ENCODE assay signal across 12 cellular contexts in the genomic region with DNA sequence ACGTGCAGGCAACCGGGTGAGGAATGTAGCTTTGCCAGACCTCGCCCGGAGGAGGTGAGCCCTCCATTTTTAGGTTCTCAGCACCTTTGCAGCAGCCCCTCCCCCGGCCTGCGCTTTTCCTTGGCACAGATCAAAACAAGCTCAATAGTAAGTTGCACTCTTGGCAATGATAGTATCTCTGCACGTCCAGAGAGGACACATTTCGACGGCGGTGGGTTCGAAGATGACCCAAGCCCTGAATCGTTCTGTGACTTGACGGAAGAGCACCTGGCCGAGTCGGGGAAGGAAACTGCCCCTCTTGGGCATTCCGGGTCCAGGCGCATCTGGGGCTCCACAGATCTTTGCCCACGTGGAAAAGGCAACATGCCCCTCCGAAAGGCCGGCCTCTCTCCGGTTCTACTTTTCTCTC. TPM values are rescaled to one million over a fixed set of nuclear protein-coding genes. Genes with fewer than 3 reads are reported as not detected.
DNase-seq lines count a peak whose midpoint lies in the region; ATAC-seq and TF ChIP-seq lines count a peak whose summit lies in the region.
"Had no signal": no experiment of that assay in that cellular context is flagged by ENCODE, and none has a peak within 500 bp of the region (broad histone marks: within the 10 kb centered on the region; RNA-seq: fewer than 3 reads in every experiment).

No MANE protein-coding gene starts in this region.

- no peaks in the 10 kb centered on the region for H3K36me3 ChIP-seq in suprapubic skin

- TF ChIP-seq CTCF in suprapubic skin (IDR thresholded peaks at IDR 0.05): no peak

- H3K27ac ChIP-seq in suprapubic skin: no peak overlapping the region
- H3K27ac ChIP-seq: epithelial cell of prostate had no signal

- H3K27me3 Mint-ChIP-seq in activated T-cell treated with anti-CD3 and anti-CD28 coated beads, Interleukin-2, amount 50 U/mL, for 4 hours (ENCODE audit: low read depth): peaks cover 81% of the 10 kb centered on the region
- H3K27me3 Mint-ChIP-seq in activated T-helper 17 cell treated with anti-CD3 and anti-CD28 coated beads, Interleukin-2, amount 50 U/mL, for 72 hours: peaks cover 62% of the 10 kb centered on the region
- peaks cover 79% of the 10 kb centered on the region for H3K27me3 Mint-ChIP-seq in activated CD4-positive, alpha-beta memory T cell treated with anti-CD3 and anti-CD28 coated beads, Interleukin-2, amount 10 ng/mL, durations not matched to agents 7 days and 5 days

- no peak for ATAC-seq in activated T-cell treated with anti-CD3 and anti-CD28 coated beads, Interleukin-2, amount 50 U/mL, for 4 hours
- ATAC-seq in activated T-helper 17 cell treated with anti-CD3 and anti-CD28 coated beads, Interleukin-2, amount 50 U/mL, for 72 hours (replicated peaks): no peak
- no peak for ATAC-seq in HG03159 (IDR thresholded peaks at IDR 0.05; ENCODE audit: unreplicated experiment)

- no peak overlapping the region for H3K4me3 Mint-ChIP-seq in activated T-cell treated with anti-CD3 and anti-CD28 coated beads, Interleukin-2, amount 50 U/mL, for 4 hours
- H3K4me3 Mint-ChIP-seq in activated T-helper 17 cell treated with anti-CD3 and anti-CD28 coated beads, Interleukin-2, amount 50 U/mL, for 72 hours: peak overlapping the region; percentile 56
- no peak overlapping the region for H3K4me3 Mint-ChIP-seq in activated CD4-positive, alpha-beta memory T cell treated with anti-CD3 and anti-CD28 coated beads, Interleukin-2, amount 10 ng/mL, durations not matched to agents 7 days and 5 days

- H3K4me3 ChIP-seq in suprapubic skin: peak overlapping the region; percentile 57

- DNase-seq in activated T-cell treated with anti-CD3 and anti-CD28 coated beads, Interleukin-2, amount 50 U/mL, for 48 hours: peak; percentile 17 to 19
- DNase-seq in activated T-cell treated with anti-CD3 and anti-CD28 coated beads, Interleukin-2, amount 50 U/mL, for 4 hours: no peak
- DNase-seq in left kidney (ENCODE audit: low read depth, low spot score): peak; percentile 40
- no peak for DNase-seq in suprapubic skin (ENCODE audit: low spot score in 2 of 2)
- DNase-seq in activated CD4-positive, alpha-beta memory T cell treated with anti-CD3 and anti-CD28 coated beads, Interleukin-2, amount 10 ng/mL, durations not matched to agents 7 days and 5 days: no peak
- DNase-seq in GF-D8 (lab: John Stamatoyannopoulos, UW): no peak
- DNase-seq: stimulated activated CD4-positive, alpha-beta T cell treated with anti-CD3 and anti-CD28 coated beads, Interleukin-12 subunit alpha, Interleukin-12 subunit beta, amount 100 ng/mL, for 4 hours had no signal

- no peaks in the 10 kb centered on the region for H3K9me3 ChIP-seq in suprapubic skin

- H3K27ac Mint-ChIP-seq in activated T-helper 17 cell treated with anti-CD3 and anti-CD28 coated beads, Interleukin-2, amount 50 U/mL, for 72 hours: no peak overlapping the region
- no peak overlapping the region for H3K27ac Mint-ChIP-seq in activated CD4-positive, alpha-beta memory T cell treated with anti-CD3 and anti-CD28 coated beads, Interleukin-2, amount 10 ng/mL, durations not matched to agents 7 days and 5 days

- no peaks in the 10 kb centered on the region for H3K9me3 Mint-ChIP-seq in activated T-cell treated with anti-CD3 and anti-CD28 coated beads, Interleukin-2, amount 50 U/mL, for 4 hours
- no peaks in the 10 kb centered on the region for H3K9me3 Mint-ChIP-seq in activated T-helper 17 cell treated with anti-CD3 and anti-CD28 coated beads, Interleukin-2, amount 50 U/mL, for 72 hours
- H3K9me3 Mint-ChIP-seq in activated CD4-positive, alpha-beta memory T cell treated with anti-CD3 and anti-CD28 coated beads, Interleukin-2, amount 10 ng/mL, durations not matched to agents 7 days and 5 days: no peaks in the 10 kb centered on the region

- WGBS in suprapubic skin: 12% methylated on average over 19 of the region's 21 CpGs

- no peak for TF ChIP-seq EP300 in suprapubic skin (IDR thresholded peaks at IDR 0.05)

- CTCF ChIA-PET in activated CD4-positive, alpha-beta memory T cell treated with anti-CD3 and anti-CD28 coated beads, Interleukin-2, amount 10 ng/mL, durations not matched to agents 7 days and 5 days (lab: Charles Lee): interaction anchor here (0.9 kb wide), 1 partner anchor 354 kb away, joined by 4 read pairs; no protein-coding TSS in a partner anchor

- no peak for TF ChIP-seq POLR2A in suprapubic skin (IDR thresholded peaks at IDR 0.05)

- POLR2A ChIA-PET in activated CD4-positive, alpha-beta memory T cell treated with anti-CD3 and anti-CD28 coated beads, Interleukin-2, amount 10 ng/mL, durations not matched to agents 7 days and 5 days (lab: Charles Lee): no interaction called here

- peaks cover 21% of the 10 kb centered on the region for H3K4me1 Mint-ChIP-seq in activated T-cell treated with anti-CD3 and anti-CD28 coated beads, Interleukin-2, amount 50 U/mL, for 4 hours (ENCODE audit: low read depth)
- peaks cover 5% of the 10 kb centered on the region for H3K4me1 Mint-ChIP-seq in activated T-helper 17 cell treated with anti-CD3 and anti-CD28 coated beads, Interleukin-2, amount 50 U/mL, for 72 hours
- H3K4me1 Mint-ChIP-seq in activated CD4-positive, alpha-beta memory T cell treated with anti-CD3 and anti-CD28 coated beads, Interleukin-2, amount 10 ng/mL, durations not matched to agents 7 days and 5 days: peaks cover 37% of the 10 kb centered on the region

- peaks cover 47% of the 10 kb centered on the region for H3K4me1 ChIP-seq in suprapubic skin

- peaks cover 2% of the 10 kb centered on the region for H3K36me3 Mint-ChIP-seq in activated T-cell treated with anti-CD3 and anti-CD28 coated beads, Interleukin-2, amount 50 U/mL, for 4 hours (ENCODE audit: insufficient read depth)
- no peaks in the 10 kb centered on the region for H3K36me3 Mint-ChIP-seq in activated T-helper 17 cell treated with anti-CD3 and anti-CD28 coated beads, Interleukin-2, amount 50 U/mL, for 72 hours (ENCODE audit: low read depth)
- H3K36me3 Mint-ChIP-seq in activated CD4-positive, alpha-beta memory T cell treated with anti-CD3 and anti-CD28 coated beads, Interleukin-2, amount 10 ng/mL, durations not matched to agents 7 days and 5 days (ENCODE audit: low read depth): peaks cover 8% of the 10 kb centered on the region

- H3K27me3 ChIP-seq in suprapubic skin: peaks cover 88% of the 10 kb centered on the region

RNA-seq across cellular contexts. Expression of gene GDNF, which starts 0.9 kb away (rescaled TPM):
- not detected for total RNA-seq in activated T-cell treated with anti-CD3 and anti-CD28 coated beads, Interleukin-2, amount 50 U/mL, for 4 hours
- not detected for total RNA-seq in activated T-helper 17 cell treated with anti-CD3 and anti-CD28 coated beads, Interleukin-2, amount 50 U/mL, for 72 hours
- 1 to 10 TPM in 1 of 4 donors, under 1 TPM in 3; 0.19 to 1.4 (median 0.61) TPM for total RNA-seq in suprapubic skin
- not detected for total RNA-seq in activated CD4-positive, alpha-beta memory T cell treated with anti-CD3 and anti-CD28 coated beads, Interleukin-2, amount 10 ng/mL, durations not matched to agents 7 days and 5 days
- total RNA-seq: activated CD8-positive, alpha-beta memory T cell treated with anti-CD3 and anti-CD28 coated beads for 36 hours; NCI-H460 had no signal

Comparison
In these comparisons a context has a peak if more than half of its experiments do, and no peak if none do; other contexts are left out.
1. DNase-seq: peak in activated T-cell treated with anti-CD3 and anti-CD28 coated beads, Interleukin-2, amount 50 U/mL, for 48 hours (2 of 2) and left kidney (single experiment); none in activated T-cell treated with anti-CD3 and anti-CD28 coated beads, Interleukin-2, amount 50 U/mL, for 4 hours (single experiment), suprapubic skin (0 of 2), activated CD4-positive, alpha-beta memory T cell treated with anti-CD3 and anti-CD28 coated beads, Interleukin-2, amount 10 ng/mL, durations not matched to agents 7 days and 5 days (single experiment) and GF-D8 (single experiment).